In the genomic region with DNA sequence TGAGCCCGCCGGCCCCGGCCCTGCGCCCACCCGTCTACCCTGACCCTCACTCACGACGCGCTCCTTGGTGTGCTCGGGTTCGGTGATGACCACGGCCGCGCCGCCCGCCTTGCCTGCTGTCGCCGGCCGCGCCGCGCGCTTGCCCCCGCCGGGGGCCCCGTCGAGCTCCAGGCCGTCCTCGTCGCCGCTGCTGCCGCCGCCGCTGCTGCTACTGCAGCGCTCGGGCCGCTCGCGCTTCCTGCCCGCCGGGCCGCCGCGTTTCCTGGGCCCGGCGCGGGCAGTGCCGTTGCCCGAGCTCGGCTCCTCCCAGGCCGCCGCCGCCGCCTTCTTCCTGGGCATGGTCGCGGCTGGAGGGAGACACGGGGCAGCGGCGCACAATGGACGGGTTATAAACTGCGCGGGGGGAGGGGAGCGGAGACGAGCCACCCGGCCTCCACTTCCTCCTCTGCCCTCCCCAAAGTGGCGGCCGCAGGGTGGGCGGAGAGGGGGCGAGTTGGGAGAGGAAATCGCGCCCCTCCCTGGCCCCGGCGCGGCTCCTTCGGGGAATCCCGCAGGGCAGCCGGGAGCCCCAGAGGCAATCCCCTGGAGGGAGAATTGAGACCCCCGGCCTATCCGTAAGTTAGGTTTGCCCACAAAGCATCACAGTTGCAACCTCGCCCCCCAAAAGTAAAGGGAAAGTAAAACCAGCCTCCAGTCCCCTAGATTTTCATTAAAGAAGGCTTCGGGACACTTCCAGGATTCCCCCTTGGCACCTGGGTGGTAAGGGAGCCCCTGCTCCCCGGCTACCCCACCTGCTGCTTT, we compare ENCODE assay signal across 8 cellular contexts. TPM values are rescaled to one million over a fixed set of nuclear protein-coding genes. Genes with fewer than 3 reads are reported as not detected.
DNase-seq lines count a peak whose midpoint lies in the region; TF ChIP-seq lines count a peak whose summit lies in the region.

No MANE protein-coding gene starts in this region.

- H3K4me3 ChIP-seq in HUES6 (ENCODE audit: low read depth, low read length): peak overlapping the region; percentile 91
- H3K4me3 ChIP-seq in SK-N-MC: peak overlapping the region; percentile 99
- H3K4me3 ChIP-seq in tibial nerve: peak overlapping the region; percentile 55 to 69 (median 66)

- intact Hi-C loops in head of caudate nucleus (cut with DNase I): no loop called here

- peak in 1 of 2 donors; percentile 34 for TF ChIP-seq EP300 in tibial nerve (IDR thresholded peaks at IDR 0.05)

- H3K4me1 ChIP-seq in HUES6 (ENCODE audit: control insufficient read depth, insufficient read depth, low read length) (peaks cover 51% of the 10 kb centered on the region), tibial nerve (peaks cover 0 to 42% (median 11%) of the 10 kb centered on the region in 4 donors)

- no peaks in the 10 kb centered on the region for H3K27me3 Mint-ChIP-seq in osteocyte (ENCODE audit: unreplicated experiment)

- peak overlapping the region; percentile 97 for H3K27ac ChIP-seq in HUES6 (ENCODE audit: low read depth, low read length)
- H3K27ac ChIP-seq in SK-N-MC: peak overlapping the region; percentile 100
- peak overlapping the region; percentile 49 to 83 (median 79) for H3K27ac ChIP-seq in tibial nerve

- peak overlapping the region; percentile 97 for H3K27ac Mint-ChIP-seq in osteocyte (ENCODE audit: unreplicated experiment)

- TF ChIP-seq CTCF in osteocyte (IDR thresholded peaks at IDR 0.05) (no peak), tibial nerve (IDR thresholded peaks at IDR 0.05) (peak in 1 of 5 experiments; percentile 9)

- no peak for TF ChIP-seq POLR2A in tibial nerve (IDR thresholded peaks at IDR 0.05)

- peak overlapping the region; percentile 97 for H3K9ac ChIP-seq in HUES6 (ENCODE audit: low read length)
- peak overlapping the region; percentile 100 for H3K9ac ChIP-seq in SK-N-MC (ENCODE audit: insufficient read length)

- no peaks in the 10 kb centered on the region for H3K27me3 ChIP-seq in HUES6 (ENCODE audit: control insufficient read depth, insufficient read depth, low read length)
- H3K27me3 ChIP-seq in tibial nerve: no peaks in the 10 kb centered on the region

- H3K9me3 Mint-ChIP-seq in osteocyte (ENCODE audit: unreplicated experiment): no peaks in the 10 kb centered on the region

- H3K36me3 Mint-ChIP-seq in osteocyte (ENCODE audit: unreplicated experiment): peaks cover 7% of the 10 kb centered on the region

- WGBS in tibial nerve, 2 donors: 1% methylated on average over 21 to 32 of the region's 81 CpGs

- DNase-seq in Ammon's horn (ENCODE audit: low spot score) (peak; percentile 74), GM19240 (ENCODE audit: insufficient read length, low spot score) (peak; percentile 63), SK-N-MC (ENCODE audit: low read depth, low spot score) (no peak), head of caudate nucleus (peak in 41 of 42 donors; percentile 22 to 89 (median 70)), osteocyte (ENCODE audit: extremely low spot score, unreplicated experiment) (no peak), tibial nerve (ENCODE audit: low spot score in 2 of 2) (peak; percentile 43 to 45)
- DNase-seq in activated naive CD4-positive, alpha-beta T cell treated with anti-CD3 and anti-CD28 coated beads, Interleukin-2, amount 50 U/mL, for 16 hours: peak; percentile 78

- no peaks in the 10 kb centered on the region for H3K9me3 ChIP-seq in HUES6 (ENCODE audit: control insufficient read depth, insufficient read depth, low read depth, low read length)
- H3K9me3 ChIP-seq in SK-N-MC (ENCODE audit: low read depth, low read length): no peaks in the 10 kb centered on the region
- no peaks in the 10 kb centered on the region for H3K9me3 ChIP-seq in tibial nerve

- H3K4me3 Mint-ChIP-seq in osteocyte (ENCODE audit: unreplicated experiment): peak overlapping the region; percentile 96

- H3K36me3 ChIP-seq in HUES6 (ENCODE audit: control insufficient read depth, insufficient read depth, low read length) (peaks cover 37% of the 10 kb centered on the region), SK-N-MC (ENCODE audit: insufficient read depth, low read length) (peaks cover 40% of the 10 kb centered on the region), tibial nerve (peaks cover 0 to 19% (median 0%) of the 10 kb centered on the region in 3 donors)

- peaks cover 51% of the 10 kb centered on the region for H3K4me1 Mint-ChIP-seq in osteocyte (ENCODE audit: unreplicated experiment)

RNA-seq across cellular contexts. Expression of gene RCC2, which starts 1.1 kb away (rescaled TPM):
- total RNA-seq in osteocyte: 102 and 104 TPM in 2 replicates
- 10 to 100 TPM; 27.1 to 44.1 (median 30.1) TPM for total RNA-seq in tibial nerve

Comparison
In these comparisons a context has a peak if more than half of its experiments do, and no peak if none do; other contexts are left out.
1. DNase-seq: peak in Ammon's horn (single experiment), GM19240 (single experiment), activated naive CD4-positive, alpha-beta T cell treated with anti-CD3 and anti-CD28 coated beads, Interleukin-2, amount 50 U/mL, for 16 hours (single experiment), head of caudate nucleus (41 of 42) and tibial nerve (2 of 2); none in SK-N-MC (single experiment) and osteocyte (single experiment).
2. Peak in every context shown above with its lines, with median percentiles within 50 percentile points of each other: H3K27ac ChIP-seq and H3K4me3 ChIP-seq.